ENCODE assay signal across 14 cellular contexts in genomic region chr11:94793822-94794221, GRCh38. TPM values are rescaled to one million over a fixed set of nuclear protein-coding genes. Genes with fewer than 3 reads are reported as not detected.
DNase-seq lines count a peak whose midpoint lies in the region; ATAC-seq, FAIRE-seq and TF ChIP-seq lines count a peak whose summit lies in the region.
"Had no signal": no experiment of that assay in that cellular context is flagged by ENCODE, and none has a peak within 500 bp of the region (broad histone marks: within the 10 kb centered on the region; RNA-seq: fewer than 3 reads in every experiment).

No MANE protein-coding gene starts in this region.

- TF ChIP-seq RAD21 in HCT116 (IDR thresholded peaks at IDR 0.05; ENCODE audit: low read depth), result no peak

- POLR2A ChIA-PET in HCT116 (lab: Charles Lee), result interaction anchor here (1.9 kb wide), 1 partner anchor 171 kb away, joined by 5 read pairs; no protein-coding TSS in a partner anchor

- dilution Hi-C loops in keratinocyte (cut with MboI; ENCODE audit: extremely low pct_ligation_motif_present, low sequenced_read_pairs), result no loop called here

- H3K36me3 ChIP-seq in HCT116 (ENCODE audit: control insufficient read depth in 1 of 2, insufficient read depth in 2 of 2, low read length in 2 of 2), result no peaks in the 10 kb centered on the region
- H3K36me3 ChIP-seq in keratinocyte (ENCODE audit: control insufficient read depth in 2 of 2, extremely low read depth in 1 of 2, insufficient read depth in 2 of 2, low read length in 2 of 2), result peaks cover 7 to 33% of the 10 kb centered on the region in 2 experiments
- H3K36me3 ChIP-seq in spleen, result no peaks in the 10 kb centered on the region

- peak overlapping the region; percentile 3 for H2AFZ ChIP-seq in HCT116 (ENCODE audit: low read depth, low read length, poor library complexity, severe bottlenecking)
- no peak overlapping the region for H2AFZ ChIP-seq in keratinocyte (ENCODE audit: control insufficient read depth, low read length)

- H4K20me1 ChIP-seq in HCT116 (ENCODE audit: insufficient read depth), result no peaks in the 10 kb centered on the region
- peaks cover 61% of the 10 kb centered on the region for H4K20me1 ChIP-seq in keratinocyte (ENCODE audit: control insufficient read depth, extremely low read depth, insufficient read depth, low read length)

- TF ChIP-seq POLR2A in HCT116 (IDR thresholded peaks at IDR 0.05; ENCODE audit: borderline replicate concordance, extremely low read depth, insufficient read depth, insufficient read length), result no peak
- TF ChIP-seq POLR2A in spleen (IDR thresholded peaks at IDR 0.05), result no peak

- no peaks in the 10 kb centered on the region for H3K9me2 ChIP-seq in HCT116 (ENCODE audit: insufficient read depth)

- CTCF ChIA-PET in HCT116 (lab: Charles Lee), result no interaction called here

- intact Hi-C loops in HCT116 (cut with micrococcal nuclease) (loop anchor here (5.0 kb wide), 1 partner anchor 83 kb away; no protein-coding TSS in a partner anchor), spleen (cut with DNase I; ENCODE audit: low total_unique reads) (no loop called here)

- H3K4me2 ChIP-seq in HCT116 (ENCODE audit: low read length) (peak overlapping the region; percentile 71), keratinocyte (ENCODE audit: control insufficient read depth, extremely low read depth, insufficient read depth, low read depth, low read length) (no peak overlapping the region)

- no TSS peak for BruUV-seq in HCT116 (replicated peaks; lab: Mats Ljungman, UMichigan)

- RAD21 ChIA-PET in HCT116 (lab: Charles Lee; ENCODE audit: low non-redundant PET in 1 of 2, low total read pairs in 2 of 2, uncharacterized antibody in 2 of 2, unreplicated experiment in 2 of 2), result no interaction called here

- H3K4me1 ChIP-seq in HCT116 (ENCODE audit: control insufficient read depth in 1 of 2, insufficient read depth in 2 of 2, low read length in 2 of 2) (peaks cover 73 to 88% of the 10 kb centered on the region in 2 experiments), keratinocyte (ENCODE audit: control insufficient read depth, extremely low read depth, insufficient read depth, low read length) (peaks cover 40% of the 10 kb centered on the region), spleen (peaks cover 0 to 50% (median 23%) of the 10 kb centered on the region in 6 donors)

- H3K9me1 ChIP-seq in keratinocyte (ENCODE audit: control insufficient read depth, extremely low read depth, insufficient read depth, low read length), result peaks cover 5% of the 10 kb centered on the region

- 43 to 77% (median 52%) methylated on average over 2 of the region's 2 CpGs for WGBS in spleen, 5 donors

- H3K27me3 ChIP-seq in HCT116 (ENCODE audit: insufficient read depth, low read length) (no peaks in the 10 kb centered on the region), keratinocyte (ENCODE audit: control insufficient read depth, extremely low read depth, insufficient read depth, low read length) (no peaks in the 10 kb centered on the region), spleen (replicated peaks in 1 of 7) (no peaks in the 10 kb centered on the region)

- no peak for FAIRE-seq in keratinocyte (lab: Jason Lieb, UNC)

- H3K4me3 ChIP-seq in HCT116 (replicated peaks in 1 of 2; ENCODE audit: low read depth in 1 of 2, low read length in 2 of 2) (peak overlapping the region in 1 of 2 experiments; percentile 37; a peak in 2 of 4 replicates), keratinocyte (ENCODE audit: control insufficient read depth in 2 of 3, extremely low read depth in 1 of 3, insufficient read depth in 2 of 3, low read depth in 1 of 3, low read length in 3 of 3) (no peak overlapping the region), spleen (no peak overlapping the region)

- no peak for TF ChIP-seq CTCF in HCT116 (IDR thresholded peaks at IDR 0.05 in 2 of 3, conservative IDR thresholded peaks at IDR 0.05 in 1 of 3; ENCODE audit: borderline replicate concordance in 1 of 3, insufficient read depth in 1 of 3, low read depth in 2 of 3, low read length in 2 of 3)
- TF ChIP-seq CTCF in keratinocyte (optimal IDR thresholded peaks at IDR 0.05 in 1 of 3, IDR thresholded peaks at IDR 0.05 in 1 of 3, conservative IDR thresholded peaks at IDR 0.05 in 1 of 3; ENCODE audit: extremely low read depth in 1 of 3, insufficient read depth in 2 of 3, low read length in 3 of 3), result no peak
- no peak for TF ChIP-seq CTCF in spleen (IDR thresholded peaks at IDR 0.05 in 8 of 11, conservative IDR thresholded peaks at IDR 0.05 in 3 of 11)

- peaks cover 65% of the 10 kb centered on the region for H3K79me2 ChIP-seq in HCT116 (ENCODE audit: insufficient read depth, low read length)
- peaks cover 98% of the 10 kb centered on the region for H3K79me2 ChIP-seq in keratinocyte (ENCODE audit: control insufficient read depth, insufficient read depth, low read length)

- H3K9me3 ChIP-seq in HCT116 (ENCODE audit: control insufficient read depth in 1 of 2, insufficient read depth in 1 of 2, low read depth in 1 of 2, low read length in 2 of 2), result no peaks in the 10 kb centered on the region
- no peaks in the 10 kb centered on the region for H3K9me3 ChIP-seq in keratinocyte (ENCODE audit: control insufficient read depth, low read depth, low read length)
- H3K9me3 ChIP-seq in spleen, result no peaks in the 10 kb centered on the region

- peak overlapping the region; percentile 38 for H3K9ac ChIP-seq in HCT116 (ENCODE audit: low read length)
- no peak overlapping the region for H3K9ac ChIP-seq in keratinocyte (ENCODE audit: control insufficient read depth, extremely low read depth, insufficient read depth, low read length)

- no peak for DNase-seq in HCT116 (ENCODE audit: low read depth, low spot score)
- DNase-seq in amniotic epithelial cell (ENCODE audit: low read depth), result peak; percentile 72
- DNase-seq in keratinocyte (ENCODE audit: low read depth, low spot score), result no peak
- DNase-seq in spleen, result no peak
- DNase-seq in NCI-H1092 treated with DMSO at 0.1 percent for 48 hours (lab: John Stamatoyannopoulos, UW), result no peak
- DNase-seq in NK-92 (lab: John Stamatoyannopoulos, UW; ENCODE audit: unreplicated experiment), result no peak
- DNase-seq in occipital lobe (lab: John Stamatoyannopoulos, UW), result no peak
- DNase-seq: activated CD4-positive, alpha-beta T cell treated with anti-CD3 and anti-CD28 coated beads for 36 hours; activated effector memory CD4-positive, alpha-beta T cell treated with anti-CD3 and anti-CD28 coated beads, Interleukin-2, amount 50 U/mL, for 16 hours; naive B cell; NCI-H526; stimulated activated CD4-positive, alpha-beta T cell treated with anti-CD3 and anti-CD28 coated beads, Interleukin-2, amount 100 ng/mL, for 24 hours; stimulated activated naive CD8-positive, alpha-beta T cell treated with anti-CD3 and anti-CD28 coated beads, Interleukin-15, amount 100 ng/mL, for 72 hours had no signal

- no peak for ATAC-seq in HCT116
- no peak for ATAC-seq in HG03025 (IDR thresholded peaks at IDR 0.05; ENCODE audit: low FRiP score, unreplicated experiment)
- ATAC-seq: activated CD4-positive, alpha-beta T cell treated with anti-CD3 and anti-CD28 coated beads for 36 hours; stimulated activated naive CD8-positive, alpha-beta T cell treated with anti-CD3 and anti-CD28 coated beads, Interleukin-15, amount 100 ng/mL, for 72 hours had no signal

- H3K27ac ChIP-seq in HCT116 (ENCODE audit: low read depth, low read length), result peak overlapping the region; percentile 58
- peak overlapping the region; percentile 22 for H3K27ac ChIP-seq in keratinocyte (ENCODE audit: control insufficient read depth, insufficient read depth, low read length)
- peak overlapping the region; percentile 1 to 72 (median 60) for H3K27ac ChIP-seq in spleen

TF ChIP-seq in HCT116, 20 proteins besides CTCF, POLR2A, EP300 and RAD21 (continues in another document):
- TF ChIP-seq SP1 (IDR thresholded peaks at IDR 0.05; ENCODE audit: low read depth) (no peak), ATF3 (IDR thresholded peaks at IDR 0.05) (no peak), MAX (IDR thresholded peaks at IDR 0.05) (no peak), FOSL1 (IDR thresholded peaks at IDR 0.05; ENCODE audit: low read depth) (no peak), CEBPB (IDR thresholded peaks at IDR 0.05; ENCODE audit: low read depth) (no peak), CBX3 (IDR thresholded peaks at IDR 0.05; ENCODE audit: low read depth) (no peak), SRF (IDR thresholded peaks at IDR 0.05; ENCODE audit: low read depth) (no peak), TCF7L2 (IDR thresholded peaks at IDR 0.05; ENCODE audit: borderline replicate concordance, extremely low read depth, insufficient read depth, insufficient read length) (no peak)

RNA-seq across cellular contexts. Expression of gene AMOTL1, which starts 25.7 kb away (rescaled TPM):
- 27.6 TPM for total RNA-seq in HCT116 (2021; ENCODE audit: unreplicated experiment)
- polyA plus RNA-seq in HCT116 (2012), result 8.8 and 9.6 TPM in 2 replicates
- 62.4 to 110 TPM (median 86.5 TPM) in 3 replicates for polyA plus RNA-seq in keratinocyte
- polyA plus RNA-seq in keratinocyte (2011; ENCODE audit: low read depth), result 28.9 TPM
- polyA plus RNA-seq in keratinocyte (2011; cell fraction: cytosol; rRNA removed), result 58.9 and 89.6 TPM in 2 replicates
- 149 and 163 TPM in 2 replicates for polyA plus RNA-seq in keratinocyte (2011; cell fraction: nucleus; rRNA removed)
- 31.6 and 98.4 TPM in 2 replicates for polyA plus RNA-seq in keratinocyte (2012; ENCODE audit: low replicate concordance)
- 140 to 193 TPM (median 155 TPM) in 3 replicates for polyA minus RNA-seq in keratinocyte
- polyA minus RNA-seq in keratinocyte (2011; cell fraction: cytosol; rRNA and poly(A)+ RNA removed), result 103 TPM
- polyA minus RNA-seq in keratinocyte (2011; cell fraction: nucleus; rRNA and poly(A)+ RNA removed), result 195 and 328 TPM in 2 replicates
- total RNA-seq in spleen, result 10 to 100 TPM; 24.8 to 43.9 (median 32.3) TPM
- 1 to 10 TPM; 1.4 to 4.8 (median 1.6) TPM for polyA plus RNA-seq in spleen
- 34.6 TPM for total RNA-seq in occipital lobe
